ENCODE assay signal across 8 cellular contexts in genomic region chr17:37608369-37609169, GRCh38. TPM values are rescaled to one million over a fixed set of nuclear protein-coding genes. Genes with fewer than 3 reads are reported as not detected.
DNase-seq lines count a peak whose midpoint lies in the region; ATAC-seq and TF ChIP-seq lines count a peak whose summit lies in the region.

No MANE protein-coding gene starts in this region.

- no peak for TF ChIP-seq CTCF in neutrophil (IDR thresholded peaks at IDR 0.05)

- peak; percentile 32 for ATAC-seq in Right ventricle myocardium inferior
- peak; percentile 37 for ATAC-seq in HG02943 (IDR thresholded peaks at IDR 0.05; ENCODE audit: low read depth, unreplicated experiment)
- ATAC-seq in HG03095 (IDR thresholded peaks at IDR 0.05; ENCODE audit: unreplicated experiment), result no peak

- H3K36me3 ChIP-seq in neutrophil, result peaks cover 11% of the 10 kb centered on the region

- no peak for DNase-seq in Right ventricle myocardium inferior (ENCODE audit: missing footprints)
- no peak for DNase-seq in cardiac septum (ENCODE audit: low spot score)
- DNase-seq in NCI-H345 (lab: John Stamatoyannopoulos, UW), result peak; percentile 61
- DNase-seq in activated naive CD4-positive, alpha-beta T cell treated with Interleukin-2 at 50 U/mL for 16 hours, result peak; percentile 22
- peak; percentile 64 for DNase-seq in glomerular visceral epithelial cell (ENCODE audit: extremely low spot score)

- H3K27me3 ChIP-seq in neutrophil, result no peaks in the 10 kb centered on the region

- peak overlapping the region; percentile 84 to 87 for H3K4me3 ChIP-seq in neutrophil (ENCODE audit: low read depth in 1 of 2, low read length in 1 of 2)

- H3K4me1 ChIP-seq in neutrophil (ENCODE audit: control insufficient read depth in 1 of 2, insufficient read depth in 1 of 2, low read depth in 1 of 2, low read length in 1 of 2), result peaks cover 39 to 41% of the 10 kb centered on the region in 2 experiments

- H3K9me3 ChIP-seq in neutrophil, result no peaks in the 10 kb centered on the region

- intact Hi-C loops in Right ventricle myocardium inferior (cut with DNase I) (no loop called here), cardiac septum (cut with DNase I) (loop anchor here (2.0 kb wide), 1 partner anchor 34 kb away; the partner anchor contains the start of gene DDX52)

- peak overlapping the region; percentile 86 for H3K27ac ChIP-seq in neutrophil

RNA-seq across cellular contexts. Expression of gene SYNRG, which starts 0.6 kb away (rescaled TPM):
- total RNA-seq in Right ventricle myocardium inferior (32.2 TPM), cardiac septum (35.7 TPM)

RNA-seq across cellular contexts. Expression of gene DDX52, which starts 34.7 kb away (rescaled TPM):
- total RNA-seq in Right ventricle myocardium inferior (14.9 TPM), cardiac septum (12.4 TPM)

Comparison
In these comparisons a context has a peak if more than half of its experiments do, and no peak if none do; other contexts are left out.
1. DNase-seq: peak in NCI-H345 (single experiment), activated naive CD4-positive, alpha-beta T cell treated with Interleukin-2 at 50 U/mL for 16 hours (single experiment) and glomerular visceral epithelial cell (single experiment); none in Right ventricle myocardium inferior (single experiment) and cardiac septum (single experiment).